In the genomic region with DNA sequence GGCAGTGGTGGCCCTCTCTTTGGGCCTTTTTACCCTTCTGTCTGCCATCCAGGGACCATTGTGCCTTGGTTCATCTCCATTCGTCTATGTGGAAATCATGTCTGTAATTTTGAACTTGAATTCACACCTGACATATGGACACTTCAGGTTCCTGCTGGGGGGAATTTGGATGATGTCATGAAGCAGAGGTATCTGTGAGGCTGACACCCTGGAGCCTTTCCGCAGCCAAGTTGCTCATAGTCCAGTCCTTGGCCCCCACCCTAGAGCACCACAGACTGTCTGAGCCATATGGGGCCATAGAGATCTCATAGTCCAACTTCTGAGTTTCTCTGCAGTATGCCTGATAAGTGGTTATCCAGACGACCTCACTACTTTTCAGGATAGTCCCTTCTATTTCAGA, we compare ENCODE assay signal across 29 cellular contexts.
"Had no signal": no experiment of that assay in that cellular context is flagged by ENCODE, and none has a peak within 500 bp of the region (broad histone marks: within the 10 kb centered on the region; RNA-seq: fewer than 3 reads in every experiment).

No MANE protein-coding gene starts in this region.

- H3K79me2 ChIP-seq: parathyroid adenoma had no signal

- H3K9ac ChIP-seq: neural progenitor cell, parathyroid adenoma had no signal

- H3K4me2 ChIP-seq: neural progenitor cell had no signal

- DNase-seq: natural killer cell; occipital lobe; ovary; posterior cingulate gyrus; psoas muscle; right cardiac atrium; right lobe of liver; sigmoid colon; small intestine; stimulated activated CD4-positive, alpha-beta T cell treated with anti-CD3 and anti-CD28 coated beads, Interleukin-12 subunit alpha, Interleukin-12 subunit beta, amount 100 ng/mL, for 4 hours; stimulated activated CD4-positive, alpha-beta T cell treated with anti-CD3 and anti-CD28 coated beads, Interleukin-1b, Interleukin-23, amount 100 ng/mL, for 48 hours; stimulated activated CD4-positive, alpha-beta T cell treated with anti-CD3 and anti-CD28 coated beads, Interleukin-4, amount 100 ng/mL, for 1 hour; stimulated activated CD4-positive, alpha-beta T cell treated with anti-CD3 and anti-CD28 coated beads, Interleukin-4, amount 100 ng/mL, for 4 hours; stimulated activated CD8-positive, alpha-beta memory T cell treated with anti-CD3 and anti-CD28 coated beads, Interleukin-4, amount 100 ng/mL, for 48 hours; stimulated activated naive CD4-positive, alpha-beta T cell; stimulated activated naive CD8-positive, alpha-beta T cell treated with anti-CD3 and anti-CD28 coated beads, Interleukin-15, amount 100 ng/mL, for 72 hours; stimulated activated naive CD8-positive, alpha-beta T cell treated with anti-CD3 and anti-CD28 coated beads, Interleukin-15, Interleukin-2, amounts not matched to agents 100 U/mL and 50 U/mL, for 24 hours; testis; transverse colon; upper lobe of right lung; uterus had no signal

- H3K27ac ChIP-seq: neural progenitor cell, ovary, parathyroid adenoma, psoas muscle, right lobe of liver, sigmoid colon, suprapubic skin, testis, tibial artery, transverse colon, upper lobe of right lung, uterus had no signal

- H3K9me3 ChIP-seq: right lobe of liver, suprapubic skin, testis, transverse colon, upper lobe of right lung, uterus had no signal

- H3K36me3 Mint-ChIP-seq: natural killer cell; neural progenitor cell; stimulated activated memory B cell treated with anti-CD40 and anti-IgM and Interleukin-4, amounts not matched to agents 10 μg/mL and 1 μg/mL and 100 μg/mL, for 72 hours; type B pancreatic cell had no signal

- H3K4me1 ChIP-seq: neural progenitor cell, parathyroid adenoma, psoas muscle, right lobe of liver, sigmoid colon, suprapubic skin, testis, tibial artery, transverse colon, upper lobe of right lung, uterus had no signal

- H3K4me1 Mint-ChIP-seq: natural killer cell; nephron; neural progenitor cell; stimulated activated memory B cell treated with anti-CD40 and anti-IgM and Interleukin-4, amounts not matched to agents 10 μg/mL and 1 μg/mL and 100 μg/mL, for 72 hours; stimulated activated naive CD8-positive, alpha-beta T cell treated with anti-CD3 and anti-CD28 coated beads, Interleukin-15, amount 100 ng/mL, for 72 hours had no signal

- H3K27me3 Mint-ChIP-seq: stimulated activated memory B cell treated with anti-CD40 and anti-IgM and Interleukin-4, amounts not matched to agents 10 μg/mL and 1 μg/mL and 100 μg/mL, for 72 hours; stimulated activated naive CD8-positive, alpha-beta T cell treated with anti-CD3 and anti-CD28 coated beads, Interleukin-15, amount 100 ng/mL, for 72 hours had no signal

- H3K36me3 ChIP-seq: neural progenitor cell, ovary, right lobe of liver, sigmoid colon, suprapubic skin, tibial artery, transverse colon, upper lobe of right lung, uterus had no signal

- H2AFZ ChIP-seq: neural progenitor cell, parathyroid adenoma had no signal

- H3K4me3 ChIP-seq: neural progenitor cell, ovary, psoas muscle, right lobe of liver, sigmoid colon, suprapubic skin, testis, tibial artery, transverse colon, upper lobe of right lung, uterus had no signal

- H3K27me3 ChIP-seq: neural progenitor cell, ovary, right lobe of liver, sigmoid colon, suprapubic skin, testis, tibial artery, transverse colon, uterus had no signal

- H3K27ac Mint-ChIP-seq: natural killer cell; nephron; neural progenitor cell; progenitor cell of endocrine pancreas; stimulated activated memory B cell treated with anti-CD40 and anti-IgM and Interleukin-4, amounts not matched to agents 10 μg/mL and 1 μg/mL and 100 μg/mL, for 72 hours; stimulated activated naive CD8-positive, alpha-beta T cell treated with anti-CD3 and anti-CD28 coated beads, Interleukin-15, amount 100 ng/mL, for 72 hours; type B pancreatic cell had no signal

- H3K4me3 Mint-ChIP-seq: natural killer cell; nephron; neural progenitor cell; stimulated activated memory B cell treated with anti-CD40 and anti-IgM and Interleukin-4, amounts not matched to agents 10 μg/mL and 1 μg/mL and 100 μg/mL, for 72 hours; stimulated activated naive CD8-positive, alpha-beta T cell treated with anti-CD3 and anti-CD28 coated beads, Interleukin-15, amount 100 ng/mL, for 72 hours; type B pancreatic cell had no signal

- H3K9me3 Mint-ChIP-seq: type B pancreatic cell had no signal
